In genomic region chr5:127228540-127229184, GRCh38 we compare ENCODE assay signal across 9 cellular contexts.
DNase-seq lines count a peak whose midpoint lies in the region; ATAC-seq and TF ChIP-seq lines count a peak whose summit lies in the region.
"Had no signal": no experiment of that assay in that cellular context is flagged by ENCODE, and none has a peak within 500 bp of the region (broad histone marks: within the 10 kb centered on the region; RNA-seq: fewer than 3 reads in every experiment).

No MANE protein-coding gene starts in this region.

- H3K4me3 ChIP-seq in H7 (ENCODE audit: insufficient read depth, low read depth, low read length) (peak overlapping the region; percentile 68), left ventricle myocardium inferior (peak overlapping the region; percentile 70), skeletal muscle tissue (ENCODE audit: low read length in 3 of 3) (peak overlapping the region; percentile 68 to 75 (median 71))

- H3K27me3 ChIP-seq in H7 (ENCODE audit: control insufficient read depth, insufficient read depth, low read length), result peaks cover 19% of the 10 kb centered on the region
- no peaks in the 10 kb centered on the region for H3K27me3 ChIP-seq in left ventricle myocardium inferior (ENCODE audit: low read depth)
- peaks cover 0 to 5% (median 0%) of the 10 kb centered on the region in 3 donors for H3K27me3 ChIP-seq in skeletal muscle tissue (ENCODE audit: control insufficient read depth in 3 of 3, insufficient read depth in 3 of 3, low read length in 3 of 3)

- H3K9me3 ChIP-seq in left ventricle myocardium inferior (replicated peaks) (no peaks in the 10 kb centered on the region), skeletal muscle tissue (ENCODE audit: control insufficient read depth in 3 of 3, low read length in 3 of 3) (no peaks in the 10 kb centered on the region)

- peak overlapping the region; percentile 71 for H3K27ac ChIP-seq in VCaP
- H3K27ac ChIP-seq in left ventricle myocardium inferior (replicated peaks), result peak overlapping the region; percentile 46
- H3K27ac ChIP-seq in skeletal muscle tissue (ENCODE audit: low read depth, low read length), result no peak overlapping the region

- DNase-seq in H7, result peak; percentile 31
- no peak for DNase-seq in left ventricle myocardium inferior
- no peak for DNase-seq in NCI-H1092 treated with DMSO at 0.1 percent for 48 hours (lab: John Stamatoyannopoulos, UW)
- DNase-seq: NCI-H1417 treated with DMSO at 0.1 percent for 48 hours had no signal

- peak overlapping the region in 2 of 3 donors; percentile 57 to 74 for H3K9ac ChIP-seq in skeletal muscle tissue (ENCODE audit: low read depth in 1 of 3, low read length in 3 of 3)

- intact Hi-C loops in left ventricle myocardium inferior (cut with micrococcal nuclease), result no loop called here

- H3K4me1 ChIP-seq in left ventricle myocardium inferior, result peaks cover 14% of the 10 kb centered on the region
- H3K4me1 ChIP-seq in skeletal muscle tissue (ENCODE audit: control insufficient read depth in 3 of 3, insufficient read depth in 3 of 3, low read length in 3 of 3), result peaks cover 10 to 11% (median 11%) of the 10 kb centered on the region in 3 donors

- no peaks in the 10 kb centered on the region for H3K36me3 ChIP-seq in H7 (replicated peaks; ENCODE audit: control insufficient read depth, insufficient read depth, low read length)
- H3K36me3 ChIP-seq in left ventricle myocardium inferior, result no peaks in the 10 kb centered on the region
- no peaks in the 10 kb centered on the region for H3K36me3 ChIP-seq in skeletal muscle tissue (ENCODE audit: control insufficient read depth in 3 of 3, insufficient read depth in 3 of 3, low read length in 3 of 3)

- ATAC-seq in GM21528 (IDR thresholded peaks at IDR 0.05; ENCODE audit: low FRiP score, unreplicated experiment) (no peak), HG02623 (IDR thresholded peaks at IDR 0.05; ENCODE audit: unreplicated experiment) (no peak), HG02870 (IDR thresholded peaks at IDR 0.05; ENCODE audit: unreplicated experiment) (no peak)

- TF ChIP-seq CTCF in VCaP (conservative IDR thresholded peaks at IDR 0.05), result no peak
- TF ChIP-seq CTCF in left ventricle myocardium inferior (IDR thresholded peaks at IDR 0.05; ENCODE audit: borderline replicate concordance), result no peak
